ENCODE assay signal across 21 cellular contexts in genomic region chr2:101496279-101496678, GRCh38. TPM values are rescaled to one million over a fixed set of nuclear protein-coding genes. Genes with fewer than 3 reads are reported as not detected.
DNase-seq lines count a peak whose midpoint lies in the region; ATAC-seq and TF ChIP-seq lines count a peak whose summit lies in the region.
"Had no signal": no experiment of that assay in that cellular context is flagged by ENCODE, and none has a peak within 500 bp of the region (broad histone marks: within the 10 kb centered on the region; RNA-seq: fewer than 3 reads in every experiment).

No MANE protein-coding gene starts in this region.

- 0 out of 2 replicates have a peak overlapping the region, but pooled peaks have one; percentile 23 for H2AFZ ChIP-seq in GM23338
- no peak overlapping the region for H2AFZ ChIP-seq in trophoblast cell (ENCODE audit: insufficient read depth, low read length, poor library complexity)

- no peak overlapping the region for H4K8ac ChIP-seq in trophoblast cell (ENCODE audit: low read depth, low read length)

- no peak overlapping the region for H3K23ac ChIP-seq in trophoblast cell (ENCODE audit: low read length)

- POLR2A ChIA-PET in CD8-positive, alpha-beta T cell (lab: Charles Lee), result no interaction called here

- H3K36me3 ChIP-seq in GM23338 (ENCODE audit: insufficient read depth), result no peaks in the 10 kb centered on the region
- H3K36me3 ChIP-seq in trophoblast cell (ENCODE audit: control insufficient read depth in 1 of 2, insufficient read depth in 2 of 2, low read length in 2 of 2), result no peaks in the 10 kb centered on the region
- no peaks in the 10 kb centered on the region for H3K36me3 ChIP-seq in CD8-positive, alpha-beta T cell (ENCODE audit: insufficient read depth, low read length)
- H3K36me3 ChIP-seq: BLaER1 treated with 17β-estradiol and CSF1 and Interleukin-3, amounts not matched to agents 10 nM and 100 nM had no signal

- no peaks in the 10 kb centered on the region for H3K9me2 ChIP-seq in GM23338 (ENCODE audit: insufficient read depth)

- ATAC-seq in GM23338, result no peak
- peak; percentile 83 for ATAC-seq in SK-N-SH treated with all-trans-retinoic acid at 6 μM for 48 hours
- no peak for ATAC-seq in CD8-positive, alpha-beta T cell
- ATAC-seq: HCT116 had no signal

- no peak overlapping the region for H2BK5ac ChIP-seq in trophoblast cell (ENCODE audit: low read depth, low read length, poor library complexity)

- H3F3A ChIP-seq in GM23338 (replicated peaks; ENCODE audit: low read depth), result no peaks in the 10 kb centered on the region

- H3K4me3 ChIP-seq in GM23338, result no peak overlapping the region
- H3K4me3 ChIP-seq in trophoblast cell (ENCODE audit: low read depth, low read length), result no peak overlapping the region
- no peak overlapping the region for H3K4me3 ChIP-seq in CD8-positive, alpha-beta T cell (ENCODE audit: low read depth, low read length)
- H3K4me3 ChIP-seq: BLaER1 treated with 17β-estradiol and CSF1 and Interleukin-3, amounts not matched to agents 10 nM and 100 nM had no signal

- H2AK5ac ChIP-seq in trophoblast cell (ENCODE audit: low read length), result no peak overlapping the region

- H3K79me2 ChIP-seq in GM23338 (replicated peaks; ENCODE audit: insufficient read depth) (no peaks in the 10 kb centered on the region), trophoblast cell (ENCODE audit: control insufficient read depth, insufficient read depth, low read length, poor library complexity) (no peaks in the 10 kb centered on the region)

- no peaks in the 10 kb centered on the region for H3K36me3 Mint-ChIP-seq in GM23338 (ENCODE audit: low read depth)
- no peaks in the 10 kb centered on the region for H3K36me3 Mint-ChIP-seq in nephron (ENCODE audit: low read depth)
- no peaks in the 10 kb centered on the region for H3K36me3 Mint-ChIP-seq in CD8-positive, alpha-beta T cell
- H3K36me3 Mint-ChIP-seq: CD8-positive, alpha-beta memory T cell had no signal

- no peak overlapping the region for H4K91ac ChIP-seq in trophoblast cell (ENCODE audit: low read depth, low read length)

- no peak overlapping the region for H3K4ac ChIP-seq in trophoblast cell (ENCODE audit: low read depth, low read length)

- no CpG with 5 or more reads among the region's 4 CpGs for WGBS in trophoblast cell (ENCODE audit: extremely low coverage, insufficient coverage, insufficient read length)

- CTCF ChIA-PET in CD8-positive, alpha-beta T cell (lab: Charles Lee), result interaction anchor here (1.4 kb wide), 1 partner anchor 10 kb away, joined by 3 read pairs; no protein-coding TSS in a partner anchor

- H3K4me1 Mint-ChIP-seq in GM23338 (no peaks in the 10 kb centered on the region), nephron (peaks cover 31% of the 10 kb centered on the region)
- H3K4me1 Mint-ChIP-seq in CD8-positive, alpha-beta T cell (ENCODE audit: low read depth), result no peaks in the 10 kb centered on the region
- H3K4me1 Mint-ChIP-seq: CD8-positive, alpha-beta memory T cell had no signal

- H3K9me3 Mint-ChIP-seq in GM23338 (no peaks in the 10 kb centered on the region), nephron (no peaks in the 10 kb centered on the region)
- no peaks in the 10 kb centered on the region for H3K9me3 Mint-ChIP-seq in CD8-positive, alpha-beta T cell
- H3K9me3 Mint-ChIP-seq: CD8-positive, alpha-beta memory T cell had no signal

- H3K4me3 Mint-ChIP-seq in GM23338 (no peak overlapping the region), nephron (no peak overlapping the region)
- H3K4me3 Mint-ChIP-seq in CD8-positive, alpha-beta T cell, result no peak overlapping the region
- H3K4me3 Mint-ChIP-seq: CD8-positive, alpha-beta memory T cell had no signal

- no peak overlapping the region for H2BK12ac ChIP-seq in trophoblast cell (ENCODE audit: low read length)

- no peak overlapping the region for H3K9ac ChIP-seq in trophoblast cell (ENCODE audit: low read length)
- H3K9ac ChIP-seq: BLaER1 treated with 17β-estradiol and CSF1 and Interleukin-3, amounts not matched to agents 10 nM and 100 nM had no signal

- peaks cover 4% of the 10 kb centered on the region for H3K27me3 Mint-ChIP-seq in GM23338 (ENCODE audit: insufficient read depth, low read depth, poor library complexity)
- no peaks in the 10 kb centered on the region for H3K27me3 Mint-ChIP-seq in nephron (ENCODE audit: low read depth)
- no peaks in the 10 kb centered on the region for H3K27me3 Mint-ChIP-seq in CD8-positive, alpha-beta T cell (ENCODE audit: low read depth)

- TF ChIP-seq CTCF in GM23338 (conservative IDR thresholded peaks at IDR 0.05; ENCODE audit: low read depth in 2 of 2) (no peak), nephron (IDR thresholded peaks at IDR 0.05; ENCODE audit: unreplicated experiment in 3 of 3) (no peak)
- no peak for TF ChIP-seq CTCF in CD8-positive, alpha-beta T cell (IDR thresholded peaks at IDR 0.05)

- H3K27ac ChIP-seq in GM23338 (ENCODE audit: low read depth) (no peak overlapping the region), trophoblast cell (ENCODE audit: low read depth, low read length) (no peak overlapping the region)
- H3K27ac ChIP-seq in CD8-positive, alpha-beta T cell (ENCODE audit: low read depth, low read length), result no peak overlapping the region
- H3K27ac ChIP-seq: BLaER1 treated with 17β-estradiol and CSF1 and Interleukin-3, amounts not matched to agents 10 nM and 100 nM had no signal

- H3K27ac Mint-ChIP-seq in GM23338, result peak overlapping the region; percentile 10; the same call in 1 of the 2 replicates
- H3K27ac Mint-ChIP-seq in nephron, result peak overlapping the region in 2 of 3 experiments; percentile 65 to 74
- H3K27ac Mint-ChIP-seq in CD8-positive, alpha-beta T cell, result no peak overlapping the region
- H3K27ac Mint-ChIP-seq: CD8-positive, alpha-beta memory T cell had no signal

- H4K12ac ChIP-seq in trophoblast cell (ENCODE audit: low read depth, low read length), result no peak overlapping the region

- no peaks in the 10 kb centered on the region for H3K79me1 ChIP-seq in trophoblast cell (ENCODE audit: low read length)

- H3K9me3 ChIP-seq in trophoblast cell (ENCODE audit: insufficient read depth, low read depth, low read length), result peaks cover 1% of the 10 kb centered on the region
- no peaks in the 10 kb centered on the region for H3K9me3 ChIP-seq in CD8-positive, alpha-beta T cell (ENCODE audit: low read length)

- H3K4me1 ChIP-seq in GM23338 (ENCODE audit: insufficient read depth) (no peaks in the 10 kb centered on the region), trophoblast cell (ENCODE audit: control insufficient read depth in 1 of 2, insufficient read depth in 2 of 2, low read length in 2 of 2) (no peaks in the 10 kb centered on the region)
- H3K4me1 ChIP-seq in CD8-positive, alpha-beta T cell (ENCODE audit: insufficient read depth, low read length), result no peaks in the 10 kb centered on the region

- H3K4me2 ChIP-seq in GM23338 (no peak overlapping the region), trophoblast cell (ENCODE audit: low read length) (no peak overlapping the region)
- H3K4me2 ChIP-seq: BLaER1 treated with 17β-estradiol and CSF1 and Interleukin-3, amounts not matched to agents 10 nM and 100 nM had no signal

- no peaks in the 10 kb centered on the region for H3K27me3 ChIP-seq in GM23338 (ENCODE audit: insufficient read depth)
- H3K27me3 ChIP-seq in trophoblast cell (ENCODE audit: insufficient read depth, low read length), result no peaks in the 10 kb centered on the region
- no peaks in the 10 kb centered on the region for H3K27me3 ChIP-seq in CD8-positive, alpha-beta T cell (ENCODE audit: insufficient read depth, low read length)
- H3K27me3 ChIP-seq: BLaER1 treated with 17β-estradiol and CSF1 and Interleukin-3, amounts not matched to agents 10 nM and 100 nM had no signal

- no peak overlapping the region for H3K18ac ChIP-seq in trophoblast cell (ENCODE audit: low read length)

- intact Hi-C loops in CD8-positive, alpha-beta T cell (cut with DNase I, micrococcal nuclease), result no loop called here

- no peak overlapping the region for H3K14ac ChIP-seq in trophoblast cell (ENCODE audit: low read length)

- H4K20me1 ChIP-seq in GM23338 (replicated peaks; ENCODE audit: insufficient read depth), result no peaks in the 10 kb centered on the region
- H4K20me1 ChIP-seq: BLaER1 treated with 17β-estradiol and CSF1 and Interleukin-3, amounts not matched to agents 10 nM and 100 nM had no signal

- DNase-seq in GM23338 (ENCODE audit: low spot score), result no peak
- DNase-seq in trophoblast cell, result peak; percentile 44 to 70
- DNase-seq in CD8-positive, alpha-beta T cell, result no peak
- DNase-seq in OCI-M1 (lab: John Stamatoyannopoulos, UW), result no peak
- DNase-seq in KBM-7, result no peak
- DNase-seq: 8988T; CD8-positive, alpha-beta memory T cell; COR-L47; DMS 273 treated with DMSO at 0.1 percent for 48 hours; DMS53; DND-41; EL; GOT3; H7; IMR-90 had no signal

- H2BK120ac ChIP-seq in trophoblast cell (ENCODE audit: insufficient read depth, low read length, poor library complexity), result no peak overlapping the region

- in situ Hi-C loops in KBM-7 (cut with MboI; ENCODE audit: low pct_unique_long_range_greater_than_20kb, low sequenced_read_pairs), result no loop called here

TF ChIP-seq in GM23338, 12 proteins besides CTCF, POLR2A, EP300 and RAD21 (continues in another document):
- TF ChIP-seq ZNF331 (CRISPR knock-in tag; IDR thresholded peaks at IDR 0.05; ENCODE audit: low read depth), result no peak
- no peak for TF ChIP-seq POLR2AphosphoS5 (IDR thresholded peaks at IDR 0.05; ENCODE audit: low read depth)
- TF ChIP-seq EZH2 (IDR thresholded peaks at IDR 0.05; ENCODE audit: low read depth, unreplicated experiment), result no peak
- TF ChIP-seq STAT1 (IDR thresholded peaks at IDR 0.05; ENCODE audit: unreplicated experiment), result no peak
- no peak for TF ChIP-seq CREB1 (CRISPR knock-in tag; IDR thresholded peaks at IDR 0.05; ENCODE audit: low read depth)

TF ChIP-seq in SK-N-SH treated with all-trans-retinoic acid at 6 μM for 48 hours, 23 proteins besides CTCF, POLR2A, EP300 and RAD21 (continues in another document):
- peak; percentile 26; the same call in 1 of the 2 replicates for TF ChIP-seq TCF4 (CRISPR knock-in tag; IDR thresholded peaks at IDR 0.05; ENCODE audit: borderline replicate concordance)
- no peak for TF ChIP-seq SNAI2 (CRISPR knock-in tag; IDR thresholded peaks at IDR 0.05)
- no peak for TF ChIP-seq CSRNP3 (CRISPR knock-in tag; IDR thresholded peaks at IDR 0.05)
- 0 out of 2 replicates have a peak, but pooled peaks have one; percentile 54 for TF ChIP-seq ZFP3 (CRISPR knock-in tag; IDR thresholded peaks at IDR 0.05)

RNA-seq across cellular contexts. Expression of gene RFX8, which starts 21.4 kb away (rescaled TPM):
- total RNA-seq in GM23338 (2014; rRNA removed; shearing (Covaris generic)), result 0.19 and 1.5 TPM in 2 replicates
- polyA plus RNA-seq in GM23338 (2016; fragmentation: Nextera tagmentation; extraction: Ambion mirVana), result 0.49 and 0.65 TPM in 2 replicates
- 0.01 and 0.03 TPM in 2 replicates for polyA plus RNA-seq in trophoblast cell (2013)
- total RNA-seq in CD8-positive, alpha-beta T cell, result not detected
- total RNA-seq: A673; CD8-positive, alpha-beta memory T cell; G401; H7 had no signal
- polyA plus RNA-seq: CD8-positive, alpha-beta memory T cell had no signal

Comparison
In these comparisons a context has a peak if more than half of its experiments do, and no peak if none do; other contexts are left out.
1. DNase-seq: peak in trophoblast cell (2 of 2); none in GM23338 (single experiment), CD8-positive, alpha-beta T cell (0 of 7), OCI-M1 (single experiment) and KBM-7 (single experiment).